ENCODE assay signal across 9 cellular contexts in genomic region chr2:209208211-209208610, GRCh38.
DNase-seq lines count a peak whose midpoint lies in the region; ATAC-seq, FAIRE-seq and TF ChIP-seq lines count a peak whose summit lies in the region.
"Had no signal": no experiment of that assay in that cellular context is flagged by ENCODE, and none has a peak within 500 bp of the region (broad histone marks: within the 10 kb centered on the region; RNA-seq: fewer than 3 reads in every experiment).

No MANE protein-coding gene starts in this region.

- intact Hi-C loops in esophagus muscularis mucosa (cut with DNase I), result no loop called here

- peak; percentile 56 for DNase-seq in ACHN
- peak; percentile 30 for DNase-seq in RCC 7860 (ENCODE audit: low spot score)
- DNase-seq in esophagus muscularis mucosa (ENCODE audit: extremely low spot score), result no peak
- DNase-seq in progenitor cell of endocrine pancreas (ENCODE audit: low spot score, unreplicated experiment), result no peak
- no peak for DNase-seq in mesenteric fat pad (ENCODE audit: low spot score)

- H3K4me3 Mint-ChIP-seq in progenitor cell of endocrine pancreas (ENCODE audit: low read depth), result no peak overlapping the region

- no peaks in the 10 kb centered on the region for H3K9me3 Mint-ChIP-seq in progenitor cell of endocrine pancreas (ENCODE audit: low read depth)

- no peak for TF ChIP-seq POLR2A in esophagus muscularis mucosa (IDR thresholded peaks at IDR 0.05; ENCODE audit: low read depth)

- no peaks in the 10 kb centered on the region for H3K36me3 Mint-ChIP-seq in progenitor cell of endocrine pancreas (ENCODE audit: insufficient read depth)

- in situ Hi-C loops in ACHN (cut with HindIII; ENCODE audit: low pct_ligation_motif_present, low pct_unique_long_range_greater_than_20kb, low sequenced_read_pairs), result no loop called here

- FAIRE-seq in RCC 7860 (lab: Jason Lieb, UNC), result peak; percentile 40
- FAIRE-seq: endometrium had no signal

- no peak for TF ChIP-seq EP300 in esophagus muscularis mucosa (IDR thresholded peaks at IDR 0.05)

- no peaks in the 10 kb centered on the region for H3K27me3 Mint-ChIP-seq in progenitor cell of endocrine pancreas

- H3K9me3 ChIP-seq in esophagus muscularis mucosa, result no peaks in the 10 kb centered on the region

- H3K4me1 ChIP-seq in esophagus muscularis mucosa, result peaks cover 0 to 6% (median 0%) of the 10 kb centered on the region in 4 donors

- ATAC-seq in GM18498 (IDR thresholded peaks at IDR 0.05; ENCODE audit: unreplicated experiment) (peak; percentile 62), HG02981 (IDR thresholded peaks at IDR 0.05; ENCODE audit: unreplicated experiment) (peak; percentile 70), HG02840 (IDR thresholded peaks at IDR 0.05; ENCODE audit: low FRiP score, unreplicated experiment) (no peak)

- TF ChIP-seq CTCF in esophagus muscularis mucosa (IDR thresholded peaks at IDR 0.05), result peak; percentile 13 to 33 (median 17)
- peak; percentile 86 for TF ChIP-seq CTCF in progenitor cell of endocrine pancreas (IDR thresholded peaks at IDR 0.05; ENCODE audit: unreplicated experiment)

- WGBS in esophagus muscularis mucosa, result 40% methylated on average over 9 of the region's 9 CpGs

- H3K4me1 Mint-ChIP-seq in progenitor cell of endocrine pancreas (ENCODE audit: low read depth), result no peaks in the 10 kb centered on the region

- peak overlapping the region in 1 of 4 donors; percentile 37 for H3K4me3 ChIP-seq in esophagus muscularis mucosa

- H3K27ac ChIP-seq in esophagus muscularis mucosa (replicated peaks in 1 of 4), result no peak overlapping the region

- H3K27me3 ChIP-seq in esophagus muscularis mucosa, result no peaks in the 10 kb centered on the region

- H3K36me3 ChIP-seq in esophagus muscularis mucosa, result no peaks in the 10 kb centered on the region

- H3K27ac Mint-ChIP-seq in progenitor cell of endocrine pancreas, result no peak overlapping the region

Comparison
In these comparisons a context has a peak if more than half of its experiments do, and no peak if none do; other contexts are left out.
1. DNase-seq: peak in ACHN (single experiment) and RCC 7860 (single experiment); none in esophagus muscularis mucosa (single experiment), progenitor cell of endocrine pancreas (single experiment) and mesenteric fat pad (single experiment).